ENCODE assay signal across 8 cellular contexts in genomic region chr11:66545701-66546367, GRCh38. TPM values are rescaled to one million over a fixed set of nuclear protein-coding genes. Genes with fewer than 3 reads are reported as not detected.
DNase-seq lines count a peak whose midpoint lies in the region; TF ChIP-seq lines count a peak whose summit lies in the region.

Gene ZDHHC24 (minus strand): TSS chr11:66546048. CDS start chr11:66546003, 45 bp downstream.

- TF ChIP-seq CTCF in LNCaP clone FGC (IDR thresholded peaks at IDR 0.05; ENCODE audit: control insufficient read depth, extremely low read depth, insufficient read depth) (no peak), fibroblast of the aortic adventitia (IDR thresholded peaks at IDR 0.05; ENCODE audit: insufficient read depth, low read length) (no peak), nephron (IDR thresholded peaks at IDR 0.05; ENCODE audit: unreplicated experiment in 3 of 3) (no peak)

- peak; percentile 98 for DNase-seq in Daoy (ENCODE audit: low read depth)
- DNase-seq in GOT3 (lab: John Stamatoyannopoulos, UW) = peak; percentile 93
- peak; percentile 89 for DNase-seq in LNCaP clone FGC (ENCODE audit: low read depth)
- DNase-seq in activated T-helper 9 cell treated with anti-CD3 and anti-CD28 coated beads, Interleukin-2, amount 50 U/mL, for 16 hours (ENCODE audit: low read depth) = peak; percentile 84
- DNase-seq in fibroblast of the aortic adventitia (ENCODE audit: low read depth) = peak; percentile 96

- peaks cover 57% of the 10 kb centered on the region for H3K4me1 Mint-ChIP-seq in nephron
- H3K4me1 Mint-ChIP-seq in stimulated activated naive CD8-positive, alpha-beta T cell treated with anti-CD3 and anti-CD28 coated beads, Interleukin-15, Interleukin-2, amounts not matched to agents 100 ng/mL and 50 ng/mL, for 24 hours (ENCODE audit: low read depth) = peaks cover 29% of the 10 kb centered on the region

- peak within 1 kb of the TSS; percentile 76 for H3K4me3 ChIP-seq in LNCaP clone FGC (ENCODE audit: low read depth, low read length)
- H3K4me3 ChIP-seq in fibroblast of the aortic adventitia (ENCODE audit: low read depth, low read length) = peak within 1 kb of the TSS; percentile 78

- H3K4me3 Mint-ChIP-seq in nephron = peak within 1 kb of the TSS; percentile 84 to 88 (median 87)
- peak within 1 kb of the TSS; percentile 92 for H3K4me3 Mint-ChIP-seq in stimulated activated naive CD8-positive, alpha-beta T cell treated with anti-CD3 and anti-CD28 coated beads, Interleukin-15, Interleukin-2, amounts not matched to agents 100 ng/mL and 50 ng/mL, for 24 hours

- peak within 1 kb of the TSS; percentile 15 to 40 (median 33) for H3K27ac Mint-ChIP-seq in nephron
- H3K27ac Mint-ChIP-seq in stimulated activated naive CD8-positive, alpha-beta T cell treated with anti-CD3 and anti-CD28 coated beads, Interleukin-15, Interleukin-2, amounts not matched to agents 100 ng/mL and 50 ng/mL, for 24 hours = peak within 1 kb of the TSS; percentile 82

- TF ChIP-seq POLR2A in Raji (IDR thresholded peaks at IDR 0.05; ENCODE audit: insufficient read depth, low read depth, low read length) = peak; percentile 53; the same call in 1 of the 2 replicates

- H3K36me3 Mint-ChIP-seq in nephron (ENCODE audit: low read depth) = peaks cover 9% of the 10 kb centered on the region
- H3K36me3 Mint-ChIP-seq in stimulated activated naive CD8-positive, alpha-beta T cell treated with anti-CD3 and anti-CD28 coated beads, Interleukin-15, Interleukin-2, amounts not matched to agents 100 ng/mL and 50 ng/mL, for 24 hours (ENCODE audit: low read depth) = peaks cover 12% of the 10 kb centered on the region

- H3K27me3 Mint-ChIP-seq in nephron (ENCODE audit: low read depth) = peaks cover 4% of the 10 kb centered on the region
- H3K27me3 Mint-ChIP-seq in stimulated activated naive CD8-positive, alpha-beta T cell treated with anti-CD3 and anti-CD28 coated beads, Interleukin-15, Interleukin-2, amounts not matched to agents 100 ng/mL and 50 ng/mL, for 24 hours = peaks cover 8% of the 10 kb centered on the region

- no peaks in the 10 kb centered on the region for H3K9me3 Mint-ChIP-seq in nephron
- no peaks in the 10 kb centered on the region for H3K9me3 Mint-ChIP-seq in stimulated activated naive CD8-positive, alpha-beta T cell treated with anti-CD3 and anti-CD28 coated beads, Interleukin-15, Interleukin-2, amounts not matched to agents 100 ng/mL and 50 ng/mL, for 24 hours

RNA-seq across cellular contexts. Expression of gene ZDHHC24, which starts in this region (rescaled TPM):
- 8.7 and 10.6 TPM in 2 replicates for total RNA-seq in Daoy (2014; rRNA removed; shearing (Covaris generic))
- 8.6 and 11.0 TPM in 2 replicates for total RNA-seq in fibroblast of the aortic adventitia (ENCODE audit: low replicate concordance)

Comparison
In these comparisons a context has a peak if more than half of its experiments do, and no peak if none do; other contexts are left out.
1. Peak in every context shown above with its lines: DNase-seq and H3K4me3 ChIP-seq.